ENCODE assay signal across 13 cellular contexts in the genomic region with DNA sequence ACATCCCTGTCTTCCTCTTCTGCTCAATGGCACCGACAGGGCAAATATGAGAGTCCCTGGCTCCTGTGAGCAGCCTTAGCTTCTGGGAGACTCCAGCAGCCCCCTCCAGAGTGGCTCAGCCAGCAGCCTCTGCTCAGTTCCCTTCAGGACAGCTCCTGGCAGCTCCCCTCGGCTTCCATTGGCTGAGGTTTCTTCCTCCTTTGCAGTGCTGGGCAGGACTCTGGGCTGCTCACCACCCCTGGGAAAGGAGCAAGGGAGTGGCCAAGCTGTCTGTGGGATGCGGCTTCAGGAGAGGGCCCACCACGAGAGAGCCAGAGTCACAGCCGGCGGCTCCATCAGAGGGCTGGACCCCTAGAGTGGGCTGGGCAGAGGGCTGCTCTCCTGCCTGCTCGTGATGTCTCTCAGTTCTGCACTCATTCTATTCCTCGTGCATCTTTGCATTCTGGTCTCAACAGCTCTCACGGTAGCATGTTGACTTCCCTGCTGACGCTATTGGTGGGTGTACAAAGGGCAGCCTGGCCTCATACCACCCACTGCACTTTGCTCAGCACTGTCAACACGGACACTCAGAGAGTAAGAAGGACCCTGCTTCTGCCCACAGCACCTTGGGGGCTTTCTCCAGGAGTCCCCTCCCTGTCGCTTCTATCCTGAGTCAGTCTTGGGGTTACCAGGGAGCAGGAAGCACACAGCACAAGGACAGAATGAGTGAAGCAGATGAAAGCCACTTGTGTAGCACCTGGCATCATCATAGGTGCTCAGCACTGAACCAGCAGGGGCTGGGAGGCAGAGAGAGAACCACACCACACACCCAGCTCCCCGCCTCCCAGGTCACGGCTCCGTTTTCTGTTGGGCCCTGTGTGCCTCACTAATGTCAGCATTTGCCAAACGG.
A peak's percentile ranks its signal among the peaks of the same experiment; 100 is the strongest.
DNase-seq lines count a peak whose midpoint lies in the region; ATAC-seq and TF ChIP-seq lines count a peak whose summit lies in the region.
"Had no signal": no experiment of that assay in that cellular context is flagged by ENCODE, and none has a peak within 500 bp of the region (broad histone marks: within the 10 kb centered on the region; RNA-seq: fewer than 3 reads in every experiment).

No MANE protein-coding gene starts in this region.

- H3K36me3 Mint-ChIP-seq in activated naive CD8-positive, alpha-beta T cell treated with anti-CD3 and anti-CD28 coated beads, Interleukin-2, amount 50 U/mL, for 24 hours (ENCODE audit: low read depth) = no peaks in the 10 kb centered on the region
- no peaks in the 10 kb centered on the region for H3K36me3 Mint-ChIP-seq in activated naive CD8-positive, alpha-beta T cell treated with anti-CD3 and anti-CD28 coated beads for 36 hours
- peaks cover 1% of the 10 kb centered on the region for H3K36me3 Mint-ChIP-seq in chondrocyte (ENCODE audit: low read depth)
- H3K36me3 Mint-ChIP-seq: activated naive CD4-positive, alpha-beta T cell treated with anti-CD3 and anti-CD28 coated beads, Interleukin-2, amount 50 U/mL, for 72 hours had no signal

- H3K4me1 ChIP-seq in aorta (ENCODE audit: control insufficient read depth in 1 of 2, insufficient read depth in 2 of 2, low read length in 2 of 2) = no peaks in the 10 kb centered on the region

- H3K4me3 ChIP-seq in aorta (ENCODE audit: low read length in 2 of 2) = peak overlapping the region; percentile 18 to 60

- H3K27ac ChIP-seq in aorta (ENCODE audit: low read depth in 1 of 2, low read length in 2 of 2) = peak overlapping the region; percentile 14 to 82

- intact Hi-C loops in aorta (cut with DNase I) = loop anchor here in 1 of 2 donors (2.0 to 10.0 kb wide), 2 partner anchors 17 to 87 kb away; no protein-coding TSS in a partner anchor

- H3K4me1 Mint-ChIP-seq in activated naive CD8-positive, alpha-beta T cell treated with anti-CD3 and anti-CD28 coated beads, Interleukin-2, amount 50 U/mL, for 24 hours = no peaks in the 10 kb centered on the region
- no peaks in the 10 kb centered on the region for H3K4me1 Mint-ChIP-seq in activated naive CD8-positive, alpha-beta T cell treated with anti-CD3 and anti-CD28 coated beads for 36 hours
- H3K4me1 Mint-ChIP-seq in chondrocyte (ENCODE audit: low read depth) = peaks cover 31% of the 10 kb centered on the region
- H3K4me1 Mint-ChIP-seq: activated CD4-positive, alpha-beta memory T cell treated with anti-CD3 and anti-CD28 coated beads, Interleukin-2, amount 10 ng/mL, durations not matched to agents 7 days and 5 days had no signal

- peaks cover 9% of the 10 kb centered on the region for H3K27me3 Mint-ChIP-seq in activated naive CD8-positive, alpha-beta T cell treated with anti-CD3 and anti-CD28 coated beads, Interleukin-2, amount 50 U/mL, for 24 hours
- peaks cover 21% of the 10 kb centered on the region for H3K27me3 Mint-ChIP-seq in activated naive CD8-positive, alpha-beta T cell treated with anti-CD3 and anti-CD28 coated beads for 36 hours
- peaks cover 15% of the 10 kb centered on the region for H3K27me3 Mint-ChIP-seq in chondrocyte (ENCODE audit: low read depth)

- H3K4me3 Mint-ChIP-seq in activated naive CD8-positive, alpha-beta T cell treated with anti-CD3 and anti-CD28 coated beads, Interleukin-2, amount 50 U/mL, for 24 hours = no peak overlapping the region
- no peak overlapping the region for H3K4me3 Mint-ChIP-seq in activated naive CD8-positive, alpha-beta T cell treated with anti-CD3 and anti-CD28 coated beads for 36 hours
- no peak overlapping the region for H3K4me3 Mint-ChIP-seq in chondrocyte (ENCODE audit: unreplicated experiment)
- H3K4me3 Mint-ChIP-seq: activated CD4-positive, alpha-beta memory T cell treated with anti-CD3 and anti-CD28 coated beads, Interleukin-2, amount 10 ng/mL, durations not matched to agents 7 days and 5 days had no signal

- H3K27ac Mint-ChIP-seq in activated naive CD8-positive, alpha-beta T cell treated with anti-CD3 and anti-CD28 coated beads, Interleukin-2, amount 50 U/mL, for 24 hours = no peak overlapping the region
- no peak overlapping the region for H3K27ac Mint-ChIP-seq in activated naive CD8-positive, alpha-beta T cell treated with anti-CD3 and anti-CD28 coated beads for 36 hours
- peak overlapping the region; percentile 12 for H3K27ac Mint-ChIP-seq in chondrocyte (ENCODE audit: unreplicated experiment)
- H3K27ac Mint-ChIP-seq: activated CD4-positive, alpha-beta memory T cell treated with anti-CD3 and anti-CD28 coated beads, Interleukin-2, amount 10 ng/mL, durations not matched to agents 7 days and 5 days; activated naive CD4-positive, alpha-beta T cell treated with anti-CD3 and anti-CD28 coated beads, Interleukin-2, amount 50 U/mL, for 72 hours had no signal

- H3K9me3 Mint-ChIP-seq in activated naive CD8-positive, alpha-beta T cell treated with anti-CD3 and anti-CD28 coated beads, Interleukin-2, amount 50 U/mL, for 24 hours = no peaks in the 10 kb centered on the region
- H3K9me3 Mint-ChIP-seq in activated naive CD8-positive, alpha-beta T cell treated with anti-CD3 and anti-CD28 coated beads for 36 hours = no peaks in the 10 kb centered on the region
- no peaks in the 10 kb centered on the region for H3K9me3 Mint-ChIP-seq in chondrocyte (ENCODE audit: low read depth)
- H3K9me3 Mint-ChIP-seq: activated CD4-positive, alpha-beta memory T cell treated with anti-CD3 and anti-CD28 coated beads, Interleukin-2, amount 10 ng/mL, durations not matched to agents 7 days and 5 days; activated naive CD4-positive, alpha-beta T cell treated with anti-CD3 and anti-CD28 coated beads, Interleukin-2, amount 50 U/mL, for 72 hours had no signal

- peak; percentile 13 for ATAC-seq in activated naive CD8-positive, alpha-beta T cell treated with anti-CD3 and anti-CD28 coated beads, Interleukin-2, amount 50 U/mL, for 24 hours
- ATAC-seq in aorta (ENCODE audit: low FRiP score) = peak; percentile 83
- ATAC-seq in GM18505 (IDR thresholded peaks at IDR 0.05; ENCODE audit: unreplicated experiment) = no peak
- ATAC-seq in GM21576 (IDR thresholded peaks at IDR 0.05; ENCODE audit: unreplicated experiment) = no peak
- ATAC-seq in esophagus mucosa = no peak
- ATAC-seq: activated naive CD4-positive, alpha-beta T cell treated with anti-CD3 and anti-CD28 coated beads, Interleukin-2, amount 50 U/mL, for 72 hours; sciatic nerve had no signal

- TF ChIP-seq CTCF in chondrocyte (IDR thresholded peaks at IDR 0.05) = no peak

- H3K36me3 ChIP-seq in aorta (ENCODE audit: control insufficient read depth in 1 of 2, insufficient read depth in 2 of 2, low read length in 1 of 2) = no peaks in the 10 kb centered on the region

- WGBS in aorta, 2 donors = 21 to 27% methylated on average over 16 of the region's 16 CpGs

- H3K9me3 ChIP-seq in aorta (ENCODE audit: control insufficient read depth, low read length) = no peaks in the 10 kb centered on the region

- no peaks in the 10 kb centered on the region for H3K27me3 ChIP-seq in aorta (ENCODE audit: control insufficient read depth in 1 of 2, insufficient read depth in 2 of 2, low read length in 1 of 2)

- no peak for DNase-seq in activated naive CD8-positive, alpha-beta T cell treated with anti-CD3 and anti-CD28 coated beads, Interleukin-2, amount 50 U/mL, for 24 hours
- DNase-seq in activated naive CD8-positive, alpha-beta T cell treated with anti-CD3 and anti-CD28 coated beads for 36 hours = no peak
- DNase-seq in chondrocyte (ENCODE audit: low spot score) (no peak), kidney tubule cell (ENCODE audit: low spot score) (peak; percentile 43), aorta (peak in 1 of 2 donors; percentile 69)
- DNase-seq: activated CD4-positive, alpha-beta memory T cell treated with anti-CD3 and anti-CD28 coated beads, Interleukin-2, amount 10 ng/mL, durations not matched to agents 7 days and 5 days; midbrain; NCI-H1105 treated with DMSO at 0.1 percent for 48 hours had no signal

- TF ChIP-seq POLR2A in GM18505 (IDR thresholded peaks at IDR 0.05; ENCODE audit: borderline replicate concordance, extremely low read depth, insufficient read depth, insufficient read length) = no peak

Comparison
In these comparisons a context has a peak if more than half of its experiments do, and no peak if none do; other contexts are left out.
1. ATAC-seq: peak in activated naive CD8-positive, alpha-beta T cell treated with anti-CD3 and anti-CD28 coated beads, Interleukin-2, amount 50 U/mL, for 24 hours (single experiment) and aorta (single experiment); none in GM18505 (single experiment), GM21576 (single experiment) and esophagus mucosa (single experiment).